In genomic region chr2:178525460-178525859, GRCh38 we compare ENCODE assay signal across 7 cellular contexts. TPM values are rescaled to one million over a fixed set of nuclear protein-coding genes. Genes with fewer than 3 reads are reported as not detected.
DNase-seq lines count a peak whose midpoint lies in the region; ATAC-seq, FAIRE-seq and TF ChIP-seq lines count a peak whose summit lies in the region.
"Not testable (repeated sequence)": the region's sequence is repeated elsewhere in the genome, so short reads cannot be mapped to it uniquely, and the experiment has no call there.

No MANE protein-coding gene starts in this region.

- in situ Hi-C loops in GM12878 (cut with MboI), result not testable (repeated sequence)

- H3K27me3 ChIP-seq in GM12878 (replicated peaks in 1 of 2; ENCODE audit: control insufficient read depth in 2 of 2, insufficient read depth in 2 of 2, low read length in 1 of 2); naive thymus-derived CD4-positive, alpha-beta T cell (ENCODE audit: control insufficient read depth in 2 of 2, insufficient read depth in 2 of 2, low read length in 2 of 2): not testable (repeated sequence)

- peaks cover 54% of the 10 kb centered on the region for H3K79me2 ChIP-seq in GM12878 (ENCODE audit: control insufficient read depth, insufficient read depth, low read length)

- not testable (repeated sequence) for H3K4me2 ChIP-seq in GM12878 (ENCODE audit: control insufficient read depth, insufficient read depth)

- H3K4me3 ChIP-seq in HEK293 (ENCODE audit: low read depth, low read length); naive thymus-derived CD4-positive, alpha-beta T cell (ENCODE audit: low read length): not testable (repeated sequence)
- peak overlapping the region; percentile 7; the same call in 1 of the 2 replicates for H3K4me3 ChIP-seq in GM12878

- intact Hi-C loops in activated CD4-positive, alpha-beta T cell treated with anti-CD3 and anti-CD28 coated beads for 36 hours (cut with DNase I, micrococcal nuclease), result loop anchor here in 1 of 2 experiments (10.0 kb wide), 1 partner anchor 499 kb away; no protein-coding TSS in a partner anchor
- intact Hi-C loops in GM12878 (cut with micrococcal nuclease; ENCODE audit: unreplicated experiment), result loop anchor here (10.0 kb wide), 1 partner anchor 729 kb away; no protein-coding TSS in a partner anchor
- intact Hi-C loops in naive thymus-derived CD4-positive, alpha-beta T cell (cut with micrococcal nuclease), result loop anchor here in 1 of 2 donors (10.0 kb wide), 2 partner anchors 331 to 509 kb away; partner anchors contain the start of gene OSBPL6

- peak overlapping the region; percentile 53 for H3K27ac Mint-ChIP-seq in activated CD4-positive, alpha-beta T cell treated with anti-CD3 and anti-CD28 coated beads for 36 hours
- H3K27ac Mint-ChIP-seq in activated T-cell treated with anti-CD3 and anti-CD28 coated beads, Interleukin-2, amount 50 U/mL, for 72 hours, result peak overlapping the region; percentile 16
- H3K27ac Mint-ChIP-seq in naive thymus-derived CD4-positive, alpha-beta T cell, result peak overlapping the region in 2 of 9 donors; percentile 10 to 35
- H3K27ac Mint-ChIP-seq in neural crest cell (ENCODE audit: unreplicated experiment); stimulated activated naive CD8-positive, alpha-beta T cell treated with anti-CD3 and anti-CD28 coated beads, Interleukin-15, Interleukin-2, amounts not matched to agents 100 ng/mL and 50 ng/mL, for 24 hours: not testable (repeated sequence)

- WGBS in GM12878 (ENCODE audit: insufficient coverage, insufficient replicate concordance, low lambda C conversion rate, missing lambda C conversion rate), result no CpG with 5 or more reads among the region's 1 CpG

- H3K4me1 ChIP-seq in HEK293 (ENCODE audit: control insufficient read depth, insufficient read depth, low read length); naive thymus-derived CD4-positive, alpha-beta T cell (ENCODE audit: control insufficient read depth in 2 of 2, insufficient read depth in 2 of 2, low read length in 2 of 2): not testable (repeated sequence)
- peaks cover 24% of the 10 kb centered on the region for H3K4me1 ChIP-seq in GM12878 (ENCODE audit: control insufficient read depth, insufficient read depth, low read length)

- SMC1A ChIA-PET in GM12878 (lab: Charles Lee; ENCODE audit: uncharacterized antibody, unreplicated experiment), result interaction anchor here (0.7 to 3.3 kb wide), 3 partner anchors 18 to 43 kb away, joined by 3 to 21 read pairs (median 5); no protein-coding TSS in a partner anchor

- H2AFZ ChIP-seq in GM12878 (ENCODE audit: control insufficient read depth, low read depth, low read length), result not testable (repeated sequence)

- TF ChIP-seq EP300 in GM12878 (IDR thresholded peaks at IDR 0.05; ENCODE audit: borderline replicate concordance in 1 of 2, control insufficient read depth in 1 of 2, low read depth in 2 of 2, low read length in 2 of 2), result not testable (repeated sequence)

- not testable (repeated sequence) for H3K9me3 ChIP-seq in HEK293 (ENCODE audit: control insufficient read depth, insufficient read depth, low read depth, low read length); GM12878 (replicated peaks; ENCODE audit: control insufficient read depth, insufficient read depth, low read length); naive thymus-derived CD4-positive, alpha-beta T cell (ENCODE audit: control insufficient read depth in 2 of 3, low read length in 3 of 3)

- H3K36me3 ChIP-seq in HEK293 (ENCODE audit: control insufficient read depth in 2 of 2, insufficient read depth in 1 of 2, low read length in 2 of 2); GM12878 (ENCODE audit: control insufficient read depth in 2 of 2, insufficient read depth in 2 of 2, low read length in 1 of 2): not testable (repeated sequence)
- H3K36me3 ChIP-seq in naive thymus-derived CD4-positive, alpha-beta T cell (ENCODE audit: control insufficient read depth in 2 of 3, insufficient read depth in 3 of 3, low read length in 3 of 3), result peaks cover 0 to 11% (median 0%) of the 10 kb centered on the region in 3 experiments

- not testable (repeated sequence) for FAIRE-seq in GM12878 (lab: Jason Lieb, UNC)

- RAD21 ChIA-PET in GM12878 (lab: Charles Lee; ENCODE audit: unreplicated experiment), result interaction anchor here (1.2 kb wide), 1 partner anchor 43 kb away, joined by 4 read pairs; no protein-coding TSS in a partner anchor

- peaks cover 33% of the 10 kb centered on the region for H3K36me3 Mint-ChIP-seq in activated CD4-positive, alpha-beta T cell treated with anti-CD3 and anti-CD28 coated beads for 36 hours (ENCODE audit: low read depth)
- peaks cover 9 to 15% of the 10 kb centered on the region in 2 donors for H3K36me3 Mint-ChIP-seq in activated T-cell treated with anti-CD3 and anti-CD28 coated beads, Interleukin-2, amount 50 U/mL, for 72 hours (ENCODE audit: insufficient read depth in 2 of 2)
- peaks cover 4 to 47% (median 34%) of the 10 kb centered on the region in 5 donors for H3K36me3 Mint-ChIP-seq in naive thymus-derived CD4-positive, alpha-beta T cell
- H3K36me3 Mint-ChIP-seq in neural crest cell (ENCODE audit: low read depth), result peaks cover 19% of the 10 kb centered on the region
- H3K36me3 Mint-ChIP-seq in stimulated activated naive CD8-positive, alpha-beta T cell treated with anti-CD3 and anti-CD28 coated beads, Interleukin-15, Interleukin-2, amounts not matched to agents 100 ng/mL and 50 ng/mL, for 24 hours (ENCODE audit: low read depth), result peaks cover 47% of the 10 kb centered on the region

- CTCF ChIA-PET in HEK293 (lab: Yijun Ruan, JAX); activated CD4-positive, alpha-beta T cell treated with anti-CD3 and anti-CD28 coated beads for 36 hours (lab: Charles Lee); GM12878 (lab: Yijun Ruan, JAX): not testable (repeated sequence)
- CTCF ChIA-PET in naive thymus-derived CD4-positive, alpha-beta T cell (lab: Charles Lee), result interaction anchor here (1.4 kb wide), 1 partner anchor 29 kb away, joined by 4 read pairs; no protein-coding TSS in a partner anchor

- not testable (repeated sequence) for DNase-seq in activated CD4-positive, alpha-beta T cell treated with anti-CD3 and anti-CD28 coated beads for 36 hours; activated T-cell treated with anti-CD3 and anti-CD28 coated beads, Interleukin-2, amount 50 U/mL, for 72 hours; GM12878 (ENCODE audit: low read depth, low spot score); naive thymus-derived CD4-positive, alpha-beta T cell; neural crest cell (ENCODE audit: low read depth, low spot score)

- peaks cover 71% of the 10 kb centered on the region for H3K4me1 Mint-ChIP-seq in activated CD4-positive, alpha-beta T cell treated with anti-CD3 and anti-CD28 coated beads for 36 hours
- H3K4me1 Mint-ChIP-seq in activated T-cell treated with anti-CD3 and anti-CD28 coated beads, Interleukin-2, amount 50 U/mL, for 72 hours (ENCODE audit: low read depth), result peaks cover 50% of the 10 kb centered on the region
- peaks cover 19 to 72% (median 32%) of the 10 kb centered on the region in 7 donors for H3K4me1 Mint-ChIP-seq in naive thymus-derived CD4-positive, alpha-beta T cell
- H3K4me1 Mint-ChIP-seq in neural crest cell, result peaks cover 29% of the 10 kb centered on the region
- H3K4me1 Mint-ChIP-seq in stimulated activated naive CD8-positive, alpha-beta T cell treated with anti-CD3 and anti-CD28 coated beads, Interleukin-15, Interleukin-2, amounts not matched to agents 100 ng/mL and 50 ng/mL, for 24 hours (ENCODE audit: low read depth), result peaks cover 70% of the 10 kb centered on the region

- POLR2A ChIA-PET in HEK293 (lab: Yijun Ruan, JAX), result not testable (repeated sequence)
- POLR2A ChIA-PET in activated CD4-positive, alpha-beta T cell treated with anti-CD3 and anti-CD28 coated beads for 36 hours (lab: Charles Lee), result interaction anchor here (0.8 kb wide), 1 partner anchor 28 kb away, joined by 4 read pairs; no protein-coding TSS in a partner anchor
- POLR2A ChIA-PET in GM12878 (lab: Charles Lee), result interaction anchor here (0.7 kb wide), 1 partner anchor 11 kb away, joined by 3 read pairs; no protein-coding TSS in a partner anchor
- POLR2A ChIA-PET in naive thymus-derived CD4-positive, alpha-beta T cell (lab: Charles Lee), result interaction anchor here (0.6 kb wide), 1 partner anchor 1370 kb away, joined by 3 read pairs; no protein-coding TSS in a partner anchor

- ATAC-seq in activated CD4-positive, alpha-beta T cell treated with anti-CD3 and anti-CD28 coated beads for 36 hours; activated T-cell treated with anti-CD3 and anti-CD28 coated beads, Interleukin-2, amount 50 U/mL, for 72 hours (replicated peaks in 1 of 2); GM12878; naive thymus-derived CD4-positive, alpha-beta T cell: not testable (repeated sequence)

- not testable (repeated sequence) for TF ChIP-seq POLR2A in GM12878 (IDR thresholded peaks at IDR 0.05; ENCODE audit: low read depth, low read length)

- not testable (repeated sequence) for H4K20me1 ChIP-seq in GM12878 (ENCODE audit: control insufficient read depth, insufficient read depth)

- TF ChIP-seq CTCF in HEK293 (tag by site-specific recombination; IDR thresholded peaks at IDR 0.05); GM12878 (IDR thresholded peaks at IDR 0.05 in 2 of 3, conservative IDR thresholded peaks at IDR 0.05 in 1 of 3; ENCODE audit: control insufficient read depth in 2 of 3, extremely low read depth in 1 of 3, insufficient read depth in 1 of 3, low read depth in 3 of 3, low read length in 3 of 3); neural crest cell (conservative IDR thresholded peaks at IDR 0.05): not testable (repeated sequence)

- not testable (repeated sequence) for BruUV-seq in GM12878 (replicated peaks; lab: Mats Ljungman, UMichigan)

- H3K9ac ChIP-seq in GM12878 (ENCODE audit: control insufficient read depth, insufficient read depth, low read length), result not testable (repeated sequence)

- not testable (repeated sequence) for H3K27ac ChIP-seq in HEK293 (ENCODE audit: extremely low read depth, low read depth, low read length); GM12878 (ENCODE audit: control insufficient read depth, insufficient read depth); naive thymus-derived CD4-positive, alpha-beta T cell (ENCODE audit: low read depth, low read length)

- H3K9me3 Mint-ChIP-seq in activated CD4-positive, alpha-beta T cell treated with anti-CD3 and anti-CD28 coated beads for 36 hours (ENCODE audit: low read depth); activated T-cell treated with anti-CD3 and anti-CD28 coated beads, Interleukin-2, amount 50 U/mL, for 72 hours; naive thymus-derived CD4-positive, alpha-beta T cell; stimulated activated naive CD8-positive, alpha-beta T cell treated with anti-CD3 and anti-CD28 coated beads, Interleukin-15, Interleukin-2, amounts not matched to agents 100 ng/mL and 50 ng/mL, for 24 hours: not testable (repeated sequence)
- peaks cover 13% of the 10 kb centered on the region for H3K9me3 Mint-ChIP-seq in neural crest cell

- not testable (repeated sequence) for TF ChIP-seq RAD21 in GM12878 (IDR thresholded peaks at IDR 0.05; ENCODE audit: insufficient read depth, low read depth, low read length)

- not testable (repeated sequence) for H3K27me3 Mint-ChIP-seq in activated CD4-positive, alpha-beta T cell treated with anti-CD3 and anti-CD28 coated beads for 36 hours; activated T-cell treated with anti-CD3 and anti-CD28 coated beads, Interleukin-2, amount 50 U/mL, for 72 hours (ENCODE audit: low read depth); naive thymus-derived CD4-positive, alpha-beta T cell; neural crest cell (ENCODE audit: low read depth); stimulated activated naive CD8-positive, alpha-beta T cell treated with anti-CD3 and anti-CD28 coated beads, Interleukin-15, Interleukin-2, amounts not matched to agents 100 ng/mL and 50 ng/mL, for 24 hours

- H3K4me3 Mint-ChIP-seq in activated CD4-positive, alpha-beta T cell treated with anti-CD3 and anti-CD28 coated beads for 36 hours, result peak overlapping the region; percentile 18
- H3K4me3 Mint-ChIP-seq in activated T-cell treated with anti-CD3 and anti-CD28 coated beads, Interleukin-2, amount 50 U/mL, for 72 hours, result peak overlapping the region in 1 of 2 donors; percentile 47
- H3K4me3 Mint-ChIP-seq in naive thymus-derived CD4-positive, alpha-beta T cell, result peak overlapping the region in 8 of 10 donors; percentile 0 to 70 (median 19)
- H3K4me3 Mint-ChIP-seq in neural crest cell, result peak overlapping the region; percentile 31
- peak overlapping the region; percentile 37 for H3K4me3 Mint-ChIP-seq in stimulated activated naive CD8-positive, alpha-beta T cell treated with anti-CD3 and anti-CD28 coated beads, Interleukin-15, Interleukin-2, amounts not matched to agents 100 ng/mL and 50 ng/mL, for 24 hours

RNA-seq across cellular contexts. Expression of gene PLEKHA3, which starts 45.2 kb away (rescaled TPM):
- total RNA-seq in activated CD4-positive, alpha-beta T cell treated with anti-CD3 and anti-CD28 coated beads for 36 hours, result 10 to 100 TPM; 24.1 to 27.3 TPM
- 10 to 100 TPM; 23.0 to 28.0 TPM for total RNA-seq in activated T-cell treated with anti-CD3 and anti-CD28 coated beads, Interleukin-2, amount 50 U/mL, for 72 hours
- 9.8 and 12.6 TPM in 2 replicates for total RNA-seq in GM12878 (2013; cell fraction: nucleolus; rRNA removed)
- total RNA-seq in GM12878 (2014; rRNA removed), result 3.8 and 3.9 TPM in 2 replicates
- total RNA-seq in GM12878 (2014; rRNA removed; fragmentation: Illumina TruSeq; extraction: Trizol), result 7.1 and 7.3 TPM in 2 replicates
- 13.3 and 15.3 TPM in 2 replicates for total RNA-seq in GM12878 (2021)
- polyA plus RNA-seq in GM12878 (2011; ENCODE audit: low read depth), result 1.3 TPM
- 21.1 and 34.0 TPM in 2 replicates for polyA plus RNA-seq in GM12878 (2011; rRNA removed)
- 3.0 and 3.4 TPM in 2 replicates for polyA plus RNA-seq in GM12878 (2011; cell fraction: cytosol; rRNA removed)
- 3.9 and 5.8 TPM in 2 replicates for polyA plus RNA-seq in GM12878 (2011; cell fraction: nucleus; rRNA removed)
- polyA plus RNA-seq in GM12878 (2012), result 4.5 and 6.7 TPM in 2 replicates
- polyA plus RNA-seq in GM12878 (2014; fragmentation: Illumina TruSeq; extraction: Trizol), result 7.2 and 7.3 TPM in 2 replicates
- 1 to 10 TPM; 1.4 to 2.0 TPM for polyA plus RNA-seq in GM12878 (2014; fragmentation: Nextera tagmentation; extraction: Ambion mirVana)
- polyA plus RNA-seq in GM12878 (2014; rRNA removed), result 5.4 and 7.6 TPM in 2 replicates
- polyA plus RNA-seq in GM12878 (2016; fragmentation: Nextera tagmentation; extraction: Ambion mirVana), result 10 to 100 TPM; 10.3 to 10.6 TPM
- 4.4 and 7.1 TPM in 2 replicates for polyA minus RNA-seq in GM12878 (2011; rRNA and poly(A)+ RNA removed)
- polyA minus RNA-seq in GM12878 (2011; cell fraction: cytosol; rRNA and poly(A)+ RNA removed), result 2.9 and 7.5 TPM in 2 replicates
- polyA minus RNA-seq in GM12878 (2011; cell fraction: nucleus; rRNA and poly(A)+ RNA removed), result 5.0 and 8.4 TPM in 2 replicates
- total RNA-seq in naive thymus-derived CD4-positive, alpha-beta T cell, result 10 to 100 TPM; 21.6 to 33.7 (median 30.2) TPM
- 10 to 100 TPM; 25.3 to 26.4 TPM for polyA plus RNA-seq in naive thymus-derived CD4-positive, alpha-beta T cell
- 22.0 and 23.2 TPM in 2 replicates for total RNA-seq in neural crest cell

RNA-seq across cellular contexts. Expression of gene FKBP7, which starts 47.1 kb away (rescaled TPM):
- total RNA-seq in activated CD4-positive, alpha-beta T cell treated with anti-CD3 and anti-CD28 coated beads for 36 hours, result 1 to 10 TPM; 3.4 to 4.8 TPM
- 1 to 10 TPM; 2.1 to 3.0 TPM for total RNA-seq in activated T-cell treated with anti-CD3 and anti-CD28 coated beads, Interleukin-2, amount 50 U/mL, for 72 hours
- total RNA-seq in GM12878 (2013; cell fraction: nucleolus; rRNA removed), result 5.1 and 5.2 TPM in 2 replicates
- total RNA-seq in GM12878 (2014; rRNA removed) (7.8 and 10.2 TPM in 2 replicates), GM12878 (2014; rRNA removed; fragmentation: Illumina TruSeq; extraction: Trizol) (9.6 and 10.5 TPM in 2 replicates), GM12878 (2021) (5.6 and 6.4 TPM in 2 replicates), neural crest cell (25.2 and 28.3 TPM in 2 replicates)
- polyA plus RNA-seq in GM12878 (2011; ENCODE audit: low read depth), result 4.9 TPM
- polyA plus RNA-seq in GM12878 (2011; rRNA removed) (6.3 and 8.1 TPM in 2 replicates), GM12878 (2014; fragmentation: Illumina TruSeq; extraction: Trizol) (15.2 and 17.0 TPM in 2 replicates), GM12878 (2014; fragmentation: Nextera tagmentation; extraction: Ambion mirVana) (10 to 100 TPM; 16.6 to 16.7 TPM), GM12878 (2014; rRNA removed) (9.8 and 11.3 TPM in 2 replicates), GM12878 (2016; fragmentation: Nextera tagmentation; extraction: Ambion mirVana) (10 to 100 TPM; 13.7 to 14.7 TPM)
- polyA plus RNA-seq in GM12878 (2011; cell fraction: cytosol; rRNA removed), result 2.8 TPM in 2 replicates
- 2.4 and 2.9 TPM in 2 replicates for polyA plus RNA-seq in GM12878 (2011; cell fraction: nucleus; rRNA removed)
- 3.6 and 4.4 TPM in 2 replicates for polyA plus RNA-seq in GM12878 (2012)
- polyA minus RNA-seq in GM12878 (2011; rRNA and poly(A)+ RNA removed), result 1.1 and 1.8 TPM in 2 replicates
- polyA minus RNA-seq in GM12878 (2011; cell fraction: cytosol; rRNA and poly(A)+ RNA removed), result 0.94 and 2.8 TPM in 2 replicates
- polyA minus RNA-seq in GM12878 (2011; cell fraction: nucleus; rRNA and poly(A)+ RNA removed), result 3.9 and 5.0 TPM in 2 replicates
- total RNA-seq in naive thymus-derived CD4-positive, alpha-beta T cell, result 1 to 10 TPM in 4 of 5 experiments, under 1 TPM in 1; 0.64 to 2.7 (median 1.9) TPM
- 1 to 10 TPM; 2.7 to 4.6 TPM for polyA plus RNA-seq in naive thymus-derived CD4-positive, alpha-beta T cell
